Comparison of ENCODE assay signal across 1 cellular context in genomic region chr19:47155141-47155540, GRCh38.
TF ChIP-seq lines count a peak whose summit lies in the region.

No MANE protein-coding gene starts in this region.

TF ChIP-seq in IMR-90, 13 proteins besides CTCF, POLR2A, EP300 and RAD21:
- TF ChIP-seq FOS (IDR thresholded peaks at IDR 0.05; ENCODE audit: low read depth, low read length): no peak
- TF ChIP-seq NFE2L2 (IDR thresholded peaks at IDR 0.05; ENCODE audit: low read depth, low read length): no peak
- TF ChIP-seq MAZ (IDR thresholded peaks at IDR 0.05; ENCODE audit: borderline replicate concordance, low read depth, low read length): no peak
